ENCODE assay signal across 21 cellular contexts in the genomic region with DNA sequence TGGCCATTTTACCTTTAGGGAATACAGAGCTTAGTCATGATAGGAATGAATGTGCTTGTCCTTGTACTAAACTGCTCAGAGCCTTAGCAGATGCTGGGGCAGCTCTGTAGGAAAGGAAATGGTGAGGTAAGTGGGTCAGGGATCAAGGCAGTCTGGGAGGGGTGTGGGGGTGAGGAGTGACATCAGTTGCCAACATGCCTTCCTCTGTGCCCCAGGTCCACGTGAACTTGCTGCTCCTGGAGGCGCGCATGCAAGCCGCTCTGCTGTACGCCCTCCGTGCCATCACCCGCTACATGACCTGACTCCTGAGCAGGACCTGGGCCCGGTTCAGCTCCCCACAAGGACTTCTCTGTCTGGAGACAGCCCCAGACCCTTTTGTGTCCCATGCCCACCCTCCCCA. TPM values are rescaled to one million over a fixed set of nuclear protein-coding genes. Genes with fewer than 3 reads are reported as not detected.
A peak's percentile ranks its signal among the peaks of the same experiment; 100 is the strongest.
DNase-seq lines count a peak whose midpoint lies in the region; ATAC-seq and TF ChIP-seq lines count a peak whose summit lies in the region.
"Had no signal": no experiment of that assay in that cellular context is flagged by ENCODE, and none has a peak within 500 bp of the region (broad histone marks: within the 10 kb centered on the region; RNA-seq: fewer than 3 reads in every experiment).

No MANE protein-coding gene starts in this region.

- TF ChIP-seq POLR2A in sigmoid colon (IDR thresholded peaks at IDR 0.05), result no peak

- H3K27ac Mint-ChIP-seq in activated CD8-positive, alpha-beta memory T cell treated with anti-CD3 and anti-CD28 coated beads, Interleukin-2, amount 10 ng/mL, durations not matched to agents 7 days and 5 days, result no peak overlapping the region
- H3K27ac Mint-ChIP-seq in activated T-helper 17 cell treated with anti-CD3 and anti-CD28 coated beads, Interleukin-2, amount 50 U/mL, for 72 hours, result peak overlapping the region; percentile 20
- H3K27ac Mint-ChIP-seq: activated T-cell treated with anti-CD3 and anti-CD28 coated beads, Interleukin-2, amount 50 U/mL, for 72 hours; B cell; HFFc6 had no signal

- H3K4me1 ChIP-seq in right cardiac atrium (ENCODE audit: control insufficient read depth, insufficient read depth, low read length) (no peaks in the 10 kb centered on the region), sigmoid colon (no peaks in the 10 kb centered on the region)
- H3K4me1 ChIP-seq: body of pancreas, prostate gland had no signal

- peaks cover 7 to 69% (median 25%) of the 10 kb centered on the region in 4 donors for H3K36me3 ChIP-seq in sigmoid colon

- H3K36me3 Mint-ChIP-seq in activated CD8-positive, alpha-beta memory T cell treated with anti-CD3 and anti-CD28 coated beads, Interleukin-2, amount 10 ng/mL, durations not matched to agents 7 days and 5 days, result peaks cover 25% of the 10 kb centered on the region
- H3K36me3 Mint-ChIP-seq in activated T-helper 17 cell treated with anti-CD3 and anti-CD28 coated beads, Interleukin-2, amount 50 U/mL, for 72 hours (ENCODE audit: low read depth), result peaks cover 49% of the 10 kb centered on the region

- intact Hi-C loops in right cardiac atrium (cut with DNase I), result no loop called here
- intact Hi-C loops in sciatic nerve (cut with DNase I), result no loop called here
- intact Hi-C loops in sigmoid colon (cut with DNase I), result no loop called here

- 90% methylated on average over 8 of the region's 8 CpGs for WGBS in right cardiac atrium
- 86 to 90% methylated on average over 8 of the region's 8 CpGs for WGBS in sigmoid colon, 2 donors

- peaks cover 11% of the 10 kb centered on the region for H3K4me1 Mint-ChIP-seq in activated CD8-positive, alpha-beta memory T cell treated with anti-CD3 and anti-CD28 coated beads, Interleukin-2, amount 10 ng/mL, durations not matched to agents 7 days and 5 days
- H3K4me1 Mint-ChIP-seq in activated T-helper 17 cell treated with anti-CD3 and anti-CD28 coated beads, Interleukin-2, amount 50 U/mL, for 72 hours, result peaks cover 4% of the 10 kb centered on the region
- H3K4me1 Mint-ChIP-seq: B cell had no signal

- peak; percentile 16 for ATAC-seq in activated CD8-positive, alpha-beta memory T cell treated with anti-CD3 and anti-CD28 coated beads, Interleukin-2, amount 10 ng/mL, durations not matched to agents 7 days and 5 days
- ATAC-seq in activated T-helper 17 cell treated with anti-CD3 and anti-CD28 coated beads, Interleukin-2, amount 50 U/mL, for 72 hours (replicated peaks), result peak; percentile 14
- peak; percentile 37 to 50 for ATAC-seq in right cardiac atrium
- ATAC-seq in sciatic nerve, result peak; percentile 23
- ATAC-seq in GM21737 (IDR thresholded peaks at IDR 0.05; ENCODE audit: unreplicated experiment), result no peak
- ATAC-seq: activated naive CD4-positive, alpha-beta T cell treated with anti-CD3 and anti-CD28 coated beads, Interleukin-2, amount 50 U/mL, for 72 hours; activated T-cell treated with anti-CD3 and anti-CD28 coated beads, Interleukin-2, amount 50 U/mL, for 72 hours; body of pancreas had no signal

- TF ChIP-seq CTCF in sigmoid colon (IDR thresholded peaks at IDR 0.05), result no peak

- no peak overlapping the region for H3K4me3 Mint-ChIP-seq in activated CD8-positive, alpha-beta memory T cell treated with anti-CD3 and anti-CD28 coated beads, Interleukin-2, amount 10 ng/mL, durations not matched to agents 7 days and 5 days
- H3K4me3 Mint-ChIP-seq in activated T-helper 17 cell treated with anti-CD3 and anti-CD28 coated beads, Interleukin-2, amount 50 U/mL, for 72 hours, result no peak overlapping the region
- H3K4me3 Mint-ChIP-seq: activated T-cell treated with anti-CD3 and anti-CD28 coated beads, Interleukin-2, amount 50 U/mL, for 72 hours; B cell; HFFc6 had no signal

- H3K27ac ChIP-seq in right cardiac atrium (ENCODE audit: low read length), result no peak overlapping the region
- H3K27ac ChIP-seq in sigmoid colon, result peak overlapping the region in 1 of 4 donors; percentile 27
- H3K27ac ChIP-seq: HL-60, prostate gland, SK-N-MC had no signal

- H3K27me3 ChIP-seq in right cardiac atrium (ENCODE audit: control insufficient read depth, insufficient read depth) (no peaks in the 10 kb centered on the region), sigmoid colon (no peaks in the 10 kb centered on the region)
- H3K27me3 ChIP-seq: body of pancreas, Peyer's patch had no signal

- H3K9me3 ChIP-seq in right cardiac atrium (ENCODE audit: control insufficient read depth, low read length) (no peaks in the 10 kb centered on the region), sigmoid colon (no peaks in the 10 kb centered on the region)
- H3K9me3 ChIP-seq: body of pancreas, Peyer's patch, prostate gland had no signal

- CTCF ChIA-PET in activated CD8-positive, alpha-beta memory T cell treated with anti-CD3 and anti-CD28 coated beads, Interleukin-2, amount 10 ng/mL, durations not matched to agents 7 days and 5 days (lab: Charles Lee), result no interaction called here

- DNase-seq in activated CD8-positive, alpha-beta memory T cell treated with anti-CD3 and anti-CD28 coated beads, Interleukin-2, amount 10 ng/mL, durations not matched to agents 7 days and 5 days, result no peak
- DNase-seq in activated CD8-positive, alpha-beta memory T cell treated with anti-CD3 and anti-CD28 coated beads for 24 hours, result no peak
- DNase-seq in right cardiac atrium (peak in 1 of 3 donors; percentile 57), sciatic nerve (ENCODE audit: low spot score) (no peak), sigmoid colon (no peak)
- no peak for DNase-seq in activated CD4-positive, alpha-beta T cell treated with anti-CD3 and anti-CD28 coated beads, Interleukin-2, amount 50 U/mL, for 48 hours
- DNase-seq: activated T-cell treated with anti-CD3 and anti-CD28 coated beads, Interleukin-2, amount 50 U/mL, for 72 hours; body of pancreas; HFFc6; midbrain; NCI-H1417; NK-92 treated with Interleukin-12 subunit alpha and Interleukin-12 subunit beta, amount 100 ng/mL, for 24 hours; Peyer's patch; substantia nigra had no signal

- H3K4me3 ChIP-seq in right cardiac atrium (ENCODE audit: low read length) (no peak overlapping the region), sigmoid colon (no peak overlapping the region)
- H3K4me3 ChIP-seq: body of pancreas, Peyer's patch, prostate gland, SK-N-MC had no signal

- H3K9me3 Mint-ChIP-seq in activated CD8-positive, alpha-beta memory T cell treated with anti-CD3 and anti-CD28 coated beads, Interleukin-2, amount 10 ng/mL, durations not matched to agents 7 days and 5 days (ENCODE audit: low read depth), result no peaks in the 10 kb centered on the region
- no peaks in the 10 kb centered on the region for H3K9me3 Mint-ChIP-seq in activated T-helper 17 cell treated with anti-CD3 and anti-CD28 coated beads, Interleukin-2, amount 50 U/mL, for 72 hours
- H3K9me3 Mint-ChIP-seq: activated naive CD4-positive, alpha-beta T cell treated with anti-CD3 and anti-CD28 coated beads, Interleukin-2, amount 50 U/mL, for 72 hours; activated T-cell treated with anti-CD3 and anti-CD28 coated beads, Interleukin-2, amount 50 U/mL, for 72 hours; HFFc6 had no signal

- no peak for TF ChIP-seq EP300 in sigmoid colon (IDR thresholded peaks at IDR 0.05)

- no peaks in the 10 kb centered on the region for H3K27me3 Mint-ChIP-seq in activated CD8-positive, alpha-beta memory T cell treated with anti-CD3 and anti-CD28 coated beads, Interleukin-2, amount 10 ng/mL, durations not matched to agents 7 days and 5 days
- H3K27me3 Mint-ChIP-seq in activated T-helper 17 cell treated with anti-CD3 and anti-CD28 coated beads, Interleukin-2, amount 50 U/mL, for 72 hours, result no peaks in the 10 kb centered on the region
- H3K27me3 Mint-ChIP-seq: B cell had no signal

RNA-seq across cellular contexts. Expression of a gene that starts 21.2 kb away (rescaled TPM):
- total RNA-seq in activated CD8-positive, alpha-beta memory T cell treated with anti-CD3 and anti-CD28 coated beads, Interleukin-2, amount 10 ng/mL, durations not matched to agents 7 days and 5 days, result 10 to 100 TPM; 14.2 to 21.5 TPM
- 10 to 100 TPM; 11.8 to 14.6 TPM for total RNA-seq in activated T-helper 17 cell treated with anti-CD3 and anti-CD28 coated beads, Interleukin-2, amount 50 U/mL, for 72 hours
- total RNA-seq in right cardiac atrium (1 to 10 TPM; 3.4 to 3.8 (median 3.6) TPM), sciatic nerve (5.8 TPM), sigmoid colon (1 to 10 TPM; 4.9 to 6.3 (median 5.9) TPM)
- polyA plus RNA-seq in right cardiac atrium (3.1 TPM), sigmoid colon (10 to 100 TPM; 12.9 to 36.5 (median 16.8) TPM)

RNA-seq across cellular contexts. Expression of a gene that starts 44.6 kb away (rescaled TPM):
- total RNA-seq in activated CD8-positive, alpha-beta memory T cell treated with anti-CD3 and anti-CD28 coated beads, Interleukin-2, amount 10 ng/mL, durations not matched to agents 7 days and 5 days, result 100 to 1,000 TPM; 175 to 182 TPM
- total RNA-seq in activated T-helper 17 cell treated with anti-CD3 and anti-CD28 coated beads, Interleukin-2, amount 50 U/mL, for 72 hours, result 100 to 1,000 TPM; 121 to 143 TPM
- total RNA-seq in right cardiac atrium (100 to 1,000 TPM; 244 to 514 (median 404) TPM), sciatic nerve (92.2 TPM), sigmoid colon (100 to 1,000 TPM; 167 to 260 (median 205) TPM)
- polyA plus RNA-seq in right cardiac atrium (1,557 TPM), sigmoid colon (1,000 to 10,000 TPM in 1 of 3 donors, 100 to 1,000 TPM in 2; 663 to 1,120 (median 759) TPM)

RNA-seq across cellular contexts. Expression of a gene that starts 47.7 kb away (rescaled TPM):
- 100 to 1,000 TPM; 103 to 114 TPM for total RNA-seq in activated CD8-positive, alpha-beta memory T cell treated with anti-CD3 and anti-CD28 coated beads, Interleukin-2, amount 10 ng/mL, durations not matched to agents 7 days and 5 days
- 100 to 1,000 TPM in 1 of 2 donors, 10 to 100 TPM in 1; 66.2 to 102 TPM for total RNA-seq in activated T-helper 17 cell treated with anti-CD3 and anti-CD28 coated beads, Interleukin-2, amount 50 U/mL, for 72 hours
- total RNA-seq in right cardiac atrium (10 to 100 TPM; 63.4 to 71.6 (median 64.1) TPM), sciatic nerve (66.2 TPM), sigmoid colon (10 to 100 TPM; 87.8 to 94.3 (median 94.2) TPM)
- polyA plus RNA-seq in right cardiac atrium (78.3 TPM), sigmoid colon (10 to 100 TPM; 64.5 to 79.3 (median 73.2) TPM)

RNA-seq across cellular contexts. Expression of a gene that starts 48.3 kb away (rescaled TPM):
- 10 to 100 TPM; 19.5 to 20.8 TPM for total RNA-seq in activated CD8-positive, alpha-beta memory T cell treated with anti-CD3 and anti-CD28 coated beads, Interleukin-2, amount 10 ng/mL, durations not matched to agents 7 days and 5 days
- 10 to 100 TPM; 19.2 to 20.3 TPM for total RNA-seq in activated T-helper 17 cell treated with anti-CD3 and anti-CD28 coated beads, Interleukin-2, amount 50 U/mL, for 72 hours
- total RNA-seq in right cardiac atrium (10 to 100 TPM in 3 of 4 donors, 1 to 10 TPM in 1; 8.1 to 12.5 (median 11.2) TPM), sciatic nerve (10.7 TPM), sigmoid colon (10 to 100 TPM in 3 of 4 donors, 1 to 10 TPM in 1; 5.2 to 21.6 (median 12.7) TPM)
- polyA plus RNA-seq in right cardiac atrium (11.9 TPM), sigmoid colon (10 to 100 TPM; 16.2 to 31.8 (median 31.0) TPM)
